1 cellular context compared by ENCODE assay signal in the genomic region with DNA sequence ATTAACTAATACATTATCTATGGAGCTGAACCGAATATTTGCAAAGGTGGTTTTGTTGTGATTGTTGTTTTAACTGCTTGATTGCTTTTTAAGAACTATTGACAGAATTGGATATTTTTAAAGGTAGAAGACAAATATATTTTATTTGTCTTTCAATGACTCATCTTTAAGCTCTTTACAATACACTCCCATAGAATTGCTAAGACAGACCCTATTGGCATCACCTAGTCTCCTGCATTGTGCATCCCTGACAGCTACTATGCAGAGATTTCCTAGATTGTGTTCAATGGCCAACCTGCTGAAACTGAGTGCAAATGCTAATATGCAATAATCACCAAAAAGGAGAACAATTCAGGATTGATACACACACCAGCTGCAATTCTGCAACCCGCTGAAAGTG.
TF ChIP-seq lines count a peak whose summit lies in the region.

No MANE protein-coding gene starts in this region.

TF ChIP-seq in H1, 55 proteins besides CTCF, POLR2A, EP300 and RAD21:
- TF ChIP-seq POU5F1 (IDR thresholded peaks at IDR 0.05; ENCODE audit: low read depth, low read length) (no peak), BACH1 (IDR thresholded peaks at IDR 0.05; ENCODE audit: low read length) (no peak), TEAD4 (IDR thresholded peaks at IDR 0.05; ENCODE audit: low read depth, low read length) (no peak), CTBP2 (IDR thresholded peaks at IDR 0.05; ENCODE audit: borderline replicate concordance, insufficient read depth, insufficient read length, low read length) (no peak), NANOG (IDR thresholded peaks at IDR 0.05; ENCODE audit: insufficient read depth, low read depth, low read length, poor library complexity, severe bottlenecking) (no peak), SRF (IDR thresholded peaks at IDR 0.05; ENCODE audit: low read depth, low read length) (no peak), GABPA (IDR thresholded peaks at IDR 0.05; ENCODE audit: borderline replicate concordance, insufficient read depth, low read length) (no peak), SP1 (IDR thresholded peaks at IDR 0.05; ENCODE audit: low read depth, low read length) (no peak), CBX5 (IDR thresholded peaks at IDR 0.05; ENCODE audit: low read depth, low read length) (no peak), TBP (IDR thresholded peaks at IDR 0.05; ENCODE audit: low read depth, low read length) (no peak), SAP30 (IDR thresholded peaks at IDR 0.05; ENCODE audit: insufficient read depth, insufficient replicate concordance, low read length) (no peak), JUND (IDR thresholded peaks at IDR 0.05; ENCODE audit: low read length) (no peak), TAF1 (IDR thresholded peaks at IDR 0.05; ENCODE audit: low read depth, low read length) (no peak), KDM4A (IDR thresholded peaks at IDR 0.05; ENCODE audit: low read depth, low read length, severe bottlenecking) (no peak), KDM5A (IDR thresholded peaks at IDR 0.05; ENCODE audit: low read length) (no peak), CBX8 (IDR thresholded peaks at IDR 0.05; ENCODE audit: borderline replicate concordance, low read depth, low read length) (no peak), SIRT6 (IDR thresholded peaks at IDR 0.05; ENCODE audit: low read length) (no peak)
- TF ChIP-seq, protein P1, sequence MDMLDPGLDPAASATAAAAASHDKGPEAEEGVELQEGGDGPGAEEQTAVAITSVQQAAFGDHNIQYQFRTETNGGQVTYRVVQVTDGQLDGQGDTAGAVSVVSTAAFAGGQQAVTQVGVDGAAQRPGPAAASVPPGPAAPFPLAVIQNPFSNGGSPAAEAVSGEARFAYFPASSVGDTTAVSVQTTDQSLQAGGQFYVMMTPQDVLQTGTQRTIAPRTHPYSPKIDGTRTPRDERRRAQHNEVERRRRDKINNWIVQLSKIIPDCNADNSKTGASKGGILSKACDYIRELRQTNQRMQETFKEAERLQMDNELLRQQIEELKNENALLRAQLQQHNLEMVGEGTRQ (IDR thresholded peaks at IDR 0.05; ENCODE audit: low read length), result no peak
- TF ChIP-seq, protein P2, sequence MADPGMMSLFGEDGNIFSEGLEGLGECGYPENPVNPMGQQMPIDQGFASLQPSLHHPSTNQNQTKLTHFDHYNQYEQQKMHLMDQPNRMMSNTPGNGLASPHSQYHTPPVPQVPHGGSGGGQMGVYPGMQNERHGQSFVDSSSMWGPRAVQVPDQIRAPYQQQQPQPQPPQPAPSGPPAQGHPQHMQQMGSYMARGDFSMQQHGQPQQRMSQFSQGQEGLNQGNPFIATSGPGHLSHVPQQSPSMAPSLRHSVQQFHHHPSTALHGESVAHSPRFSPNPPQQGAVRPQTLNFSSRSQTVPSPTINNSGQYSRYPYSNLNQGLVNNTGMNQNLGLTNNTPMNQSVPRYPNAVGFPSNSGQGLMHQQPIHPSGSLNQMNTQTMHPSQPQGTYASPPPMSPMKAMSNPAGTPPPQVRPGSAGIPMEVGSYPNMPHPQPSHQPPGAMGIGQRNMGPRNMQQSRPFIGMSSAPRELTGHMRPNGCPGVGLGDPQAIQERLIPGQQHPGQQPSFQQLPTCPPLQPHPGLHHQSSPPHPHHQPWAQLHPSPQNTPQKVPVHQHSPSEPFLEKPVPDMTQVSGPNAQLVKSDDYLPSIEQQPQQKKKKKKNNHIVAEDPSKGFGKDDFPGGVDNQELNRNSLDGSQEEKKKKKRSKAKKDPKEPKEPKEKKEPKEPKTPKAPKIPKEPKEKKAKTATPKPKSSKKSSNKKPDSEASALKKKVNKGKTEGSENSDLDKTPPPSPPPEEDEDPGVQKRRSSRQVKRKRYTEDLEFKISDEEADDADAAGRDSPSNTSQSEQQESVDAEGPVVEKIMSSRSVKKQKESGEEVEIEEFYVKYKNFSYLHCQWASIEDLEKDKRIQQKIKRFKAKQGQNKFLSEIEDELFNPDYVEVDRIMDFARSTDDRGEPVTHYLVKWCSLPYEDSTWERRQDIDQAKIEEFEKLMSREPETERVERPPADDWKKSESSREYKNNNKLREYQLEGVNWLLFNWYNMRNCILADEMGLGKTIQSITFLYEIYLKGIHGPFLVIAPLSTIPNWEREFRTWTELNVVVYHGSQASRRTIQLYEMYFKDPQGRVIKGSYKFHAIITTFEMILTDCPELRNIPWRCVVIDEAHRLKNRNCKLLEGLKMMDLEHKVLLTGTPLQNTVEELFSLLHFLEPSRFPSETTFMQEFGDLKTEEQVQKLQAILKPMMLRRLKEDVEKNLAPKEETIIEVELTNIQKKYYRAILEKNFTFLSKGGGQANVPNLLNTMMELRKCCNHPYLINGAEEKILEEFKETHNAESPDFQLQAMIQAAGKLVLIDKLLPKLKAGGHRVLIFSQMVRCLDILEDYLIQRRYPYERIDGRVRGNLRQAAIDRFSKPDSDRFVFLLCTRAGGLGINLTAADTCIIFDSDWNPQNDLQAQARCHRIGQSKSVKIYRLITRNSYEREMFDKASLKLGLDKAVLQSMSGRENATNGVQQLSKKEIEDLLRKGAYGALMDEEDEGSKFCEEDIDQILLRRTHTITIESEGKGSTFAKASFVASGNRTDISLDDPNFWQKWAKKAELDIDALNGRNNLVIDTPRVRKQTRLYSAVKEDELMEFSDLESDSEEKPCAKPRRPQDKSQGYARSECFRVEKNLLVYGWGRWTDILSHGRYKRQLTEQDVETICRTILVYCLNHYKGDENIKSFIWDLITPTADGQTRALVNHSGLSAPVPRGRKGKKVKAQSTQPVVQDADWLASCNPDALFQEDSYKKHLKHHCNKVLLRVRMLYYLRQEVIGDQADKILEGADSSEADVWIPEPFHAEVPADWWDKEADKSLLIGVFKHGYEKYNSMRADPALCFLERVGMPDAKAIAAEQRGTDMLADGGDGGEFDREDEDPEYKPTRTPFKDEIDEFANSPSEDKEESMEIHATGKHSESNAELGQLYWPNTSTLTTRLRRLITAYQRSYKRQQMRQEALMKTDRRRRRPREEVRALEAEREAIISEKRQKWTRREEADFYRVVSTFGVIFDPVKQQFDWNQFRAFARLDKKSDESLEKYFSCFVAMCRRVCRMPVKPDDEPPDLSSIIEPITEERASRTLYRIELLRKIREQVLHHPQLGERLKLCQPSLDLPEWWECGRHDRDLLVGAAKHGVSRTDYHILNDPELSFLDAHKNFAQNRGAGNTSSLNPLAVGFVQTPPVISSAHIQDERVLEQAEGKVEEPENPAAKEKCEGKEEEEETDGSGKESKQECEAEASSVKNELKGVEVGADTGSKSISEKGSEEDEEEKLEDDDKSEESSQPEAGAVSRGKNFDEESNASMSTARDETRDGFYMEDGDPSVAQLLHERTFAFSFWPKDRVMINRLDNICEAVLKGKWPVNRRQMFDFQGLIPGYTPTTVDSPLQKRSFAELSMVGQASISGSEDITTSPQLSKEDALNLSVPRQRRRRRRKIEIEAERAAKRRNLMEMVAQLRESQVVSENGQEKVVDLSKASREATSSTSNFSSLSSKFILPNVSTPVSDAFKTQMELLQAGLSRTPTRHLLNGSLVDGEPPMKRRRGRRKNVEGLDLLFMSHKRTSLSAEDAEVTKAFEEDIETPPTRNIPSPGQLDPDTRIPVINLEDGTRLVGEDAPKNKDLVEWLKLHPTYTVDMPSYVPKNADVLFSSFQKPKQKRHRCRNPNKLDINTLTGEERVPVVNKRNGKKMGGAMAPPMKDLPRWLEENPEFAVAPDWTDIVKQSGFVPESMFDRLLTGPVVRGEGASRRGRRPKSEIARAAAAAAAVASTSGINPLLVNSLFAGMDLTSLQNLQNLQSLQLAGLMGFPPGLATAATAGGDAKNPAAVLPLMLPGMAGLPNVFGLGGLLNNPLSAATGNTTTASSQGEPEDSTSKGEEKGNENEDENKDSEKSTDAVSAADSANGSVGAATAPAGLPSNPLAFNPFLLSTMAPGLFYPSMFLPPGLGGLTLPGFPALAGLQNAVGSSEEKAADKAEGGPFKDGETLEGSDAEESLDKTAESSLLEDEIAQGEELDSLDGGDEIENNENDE (IDR thresholded peaks at IDR 0.05; ENCODE audit: insufficient replicate concordance, low read length), result no peak
